9 cellular contexts compared by ENCODE assay signal in the genomic region with DNA sequence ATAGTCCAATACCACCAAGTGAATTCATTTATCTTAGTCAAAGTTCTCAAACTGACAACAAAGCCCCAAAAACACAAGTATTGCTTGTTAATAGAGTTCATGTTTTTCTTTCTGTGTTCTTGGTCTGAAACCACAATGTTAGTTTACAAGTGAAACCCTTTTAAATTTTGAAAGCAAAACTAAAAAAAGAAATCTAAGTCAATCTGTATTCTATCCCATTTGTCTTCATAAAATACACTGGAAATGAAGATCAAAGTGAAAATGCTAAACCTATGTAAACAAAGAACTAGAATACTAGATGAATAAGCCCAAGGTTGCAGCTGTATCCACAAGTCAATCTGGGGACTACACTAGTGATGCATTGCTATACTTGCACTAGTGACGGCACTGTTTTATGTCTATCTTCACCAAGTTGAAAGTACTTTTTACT. TPM values are rescaled to one million over a fixed set of nuclear protein-coding genes. Genes with fewer than 3 reads are reported as not detected.
DNase-seq lines count a peak whose midpoint lies in the region; ATAC-seq and TF ChIP-seq lines count a peak whose summit lies in the region.
"Had no signal": no experiment of that assay in that cellular context is flagged by ENCODE, and none has a peak within 500 bp of the region (broad histone marks: within the 10 kb centered on the region; RNA-seq: fewer than 3 reads in every experiment).

No MANE protein-coding gene starts in this region.

- H3K27ac Mint-ChIP-seq in HFFc6 = peak overlapping the region; percentile 68

- no peaks in the 10 kb centered on the region for H3K27me3 Mint-ChIP-seq in HFFc6 (ENCODE audit: insufficient read depth)

- H3K9me3 Mint-ChIP-seq in HFFc6 = no peaks in the 10 kb centered on the region

- intact Hi-C loops in left colon (cut with DNase I, micrococcal nuclease) = no loop called here

- DNase-seq in HFFc6 (no peak), RPMI7951 (ENCODE audit: low read depth) (peak; percentile 35), left colon (no peak), cerebellar nuclear complex (lab: John Stamatoyannopoulos, UW) (no peak), iPS-NIHi7 (ENCODE audit: extremely low spot score) (no peak), DMS79 treated with DMSO at 0.1 percent for 48 hours (lab: John Stamatoyannopoulos, UW) (no peak), HUDEP-2 (lab: John Stamatoyannopoulos, UW; ENCODE audit: unreplicated experiment in 76 of 76) (no peak)

- peak overlapping the region; percentile 26 for H3K4me3 Mint-ChIP-seq in HFFc6

- peaks cover 64% of the 10 kb centered on the region for H3K4me1 Mint-ChIP-seq in HFFc6 (ENCODE audit: low read depth)

- peaks cover 31% of the 10 kb centered on the region for H3K36me3 Mint-ChIP-seq in HFFc6 (ENCODE audit: low read depth)

- TF ChIP-seq CTCF in HFFc6 (IDR thresholded peaks at IDR 0.05) = no peak

- ATAC-seq in GM18858 (IDR thresholded peaks at IDR 0.05; ENCODE audit: unreplicated experiment) = peak; percentile 60
- ATAC-seq in left colon = peak; percentile 58
- ATAC-seq: K562 had no signal

RNA-seq across cellular contexts. Expression of a gene that starts 10.4 kb away (rescaled TPM):
- total RNA-seq in HFFc6 (2021; fragmentation: NEBNext Ultra II Directional; extraction: Animal tissue kit (Norgen Biotek cat#: 25700)) = 10 to 100 TPM; 61.4 to 74.5 (median 69.7) TPM
- total RNA-seq in RPMI7951 (2014; rRNA removed; shearing (Covaris generic)) = 30.5 and 51.4 TPM in 2 replicates
- 10 to 100 TPM; 37.5 to 42.6 TPM for total RNA-seq in left colon

RNA-seq across cellular contexts. Expression of a gene that starts 38.0 kb away (rescaled TPM):
- total RNA-seq in HFFc6 (2021; fragmentation: NEBNext Ultra II Directional; extraction: Animal tissue kit (Norgen Biotek cat#: 25700)) = under 1 TPM; 0.35 to 0.92 (median 0.48) TPM
- total RNA-seq in RPMI7951 (2014; rRNA removed; shearing (Covaris generic)) = 0.96 and 3.1 TPM in 2 replicates
- total RNA-seq in left colon = 10 to 100 TPM; 12.0 to 12.6 TPM
